ENCODE assay signal across 1 cellular context in genomic region chr7:81029523-81029922, GRCh38.
TF ChIP-seq lines count a peak whose summit lies in the region.

No MANE protein-coding gene starts in this region.

TF ChIP-seq in SK-N-SH, 30 proteins besides CTCF, POLR2A, EP300 and RAD21:
- TF ChIP-seq TAF1 (IDR thresholded peaks at IDR 0.05; ENCODE audit: borderline replicate concordance, low read depth, low read length) (no peak), NFIC (IDR thresholded peaks at IDR 0.05; ENCODE audit: borderline replicate concordance) (no peak), POLR2AphosphoS5 (IDR thresholded peaks at IDR 0.05; ENCODE audit: low read depth, low read length) (no peak), JUND (IDR thresholded peaks at IDR 0.05) (no peak), RFX5 (IDR thresholded peaks at IDR 0.05; ENCODE audit: low read length) (no peak), TEAD4 (IDR thresholded peaks at IDR 0.05; ENCODE audit: borderline replicate concordance, insufficient read depth) (no peak), ELF1 (IDR thresholded peaks at IDR 0.05) (no peak), NRF1 (IDR thresholded peaks at IDR 0.05; ENCODE audit: low read depth, low read length) (no peak), YY1 (IDR thresholded peaks at IDR 0.05; ENCODE audit: low read depth) (no peak), TCF12 (IDR thresholded peaks at IDR 0.05) (no peak), RCOR1 (IDR thresholded peaks at IDR 0.05; ENCODE audit: low read length) (no peak), MXI1 (IDR thresholded peaks at IDR 0.05; ENCODE audit: low read depth, low read length) (no peak), FOSL2 (IDR thresholded peaks at IDR 0.05; ENCODE audit: borderline replicate concordance, low read depth) (no peak), RXRA (IDR thresholded peaks at IDR 0.05; ENCODE audit: borderline replicate concordance, low read depth) (no peak), REST (IDR thresholded peaks at IDR 0.05; ENCODE audit: low read depth, low read length) (no peak)
- TF ChIP-seq, protein P1, sequence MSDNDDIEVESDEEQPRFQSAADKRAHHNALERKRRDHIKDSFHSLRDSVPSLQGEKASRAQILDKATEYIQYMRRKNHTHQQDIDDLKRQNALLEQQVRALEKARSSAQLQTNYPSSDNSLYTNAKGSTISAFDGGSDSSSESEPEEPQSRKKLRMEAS (IDR thresholded peaks at IDR 0.05; ENCODE audit: low read depth), result no peak
- TF ChIP-seq, protein P2, sequence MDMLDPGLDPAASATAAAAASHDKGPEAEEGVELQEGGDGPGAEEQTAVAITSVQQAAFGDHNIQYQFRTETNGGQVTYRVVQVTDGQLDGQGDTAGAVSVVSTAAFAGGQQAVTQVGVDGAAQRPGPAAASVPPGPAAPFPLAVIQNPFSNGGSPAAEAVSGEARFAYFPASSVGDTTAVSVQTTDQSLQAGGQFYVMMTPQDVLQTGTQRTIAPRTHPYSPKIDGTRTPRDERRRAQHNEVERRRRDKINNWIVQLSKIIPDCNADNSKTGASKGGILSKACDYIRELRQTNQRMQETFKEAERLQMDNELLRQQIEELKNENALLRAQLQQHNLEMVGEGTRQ (IDR thresholded peaks at IDR 0.05; ENCODE audit: borderline replicate concordance, low read depth, low read length), result no peak
- TF ChIP-seq, protein P3, sequence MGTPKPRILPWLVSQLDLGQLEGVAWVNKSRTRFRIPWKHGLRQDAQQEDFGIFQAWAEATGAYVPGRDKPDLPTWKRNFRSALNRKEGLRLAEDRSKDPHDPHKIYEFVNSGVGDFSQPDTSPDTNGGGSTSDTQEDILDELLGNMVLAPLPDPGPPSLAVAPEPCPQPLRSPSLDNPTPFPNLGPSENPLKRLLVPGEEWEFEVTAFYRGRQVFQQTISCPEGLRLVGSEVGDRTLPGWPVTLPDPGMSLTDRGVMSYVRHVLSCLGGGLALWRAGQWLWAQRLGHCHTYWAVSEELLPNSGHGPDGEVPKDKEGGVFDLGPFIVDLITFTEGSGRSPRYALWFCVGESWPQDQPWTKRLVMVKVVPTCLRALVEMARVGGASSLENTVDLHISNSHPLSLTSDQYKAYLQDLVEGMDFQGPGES (IDR thresholded peaks at IDR 0.05; ENCODE audit: low read depth, low read length), result no peak
